2 cellular contexts compared by ENCODE assay signal in genomic region chr7:47474211-47474936, GRCh38.
TF ChIP-seq lines count a peak whose summit lies in the region.

No MANE protein-coding gene starts in this region.

TF ChIP-seq in A549, 52 proteins besides CTCF, POLR2A, EP300 and RAD21:
- TF ChIP-seq BHLHE40 (IDR thresholded peaks at IDR 0.05; ENCODE audit: low read depth, low read length) = no peak
- 0 out of 2 replicates have a peak, but pooled peaks have one; percentile 48 for TF ChIP-seq KDM1A (IDR thresholded peaks at IDR 0.05; ENCODE audit: low read depth)
- TF ChIP-seq FOXS1 (CRISPR knock-in tag; IDR thresholded peaks at IDR 0.05) = no peak
- TF ChIP-seq HOXA7 (CRISPR knock-in tag; IDR thresholded peaks at IDR 0.05) = 0 out of 2 replicates have a peak, but pooled peaks have one; percentile 28
- TF ChIP-seq CHD4 (IDR thresholded peaks at IDR 0.05; ENCODE audit: borderline replicate concordance) = peak; percentile 20
- no peak for TF ChIP-seq RCOR1 (IDR thresholded peaks at IDR 0.05; ENCODE audit: low read depth, low read length)
- no peak for TF ChIP-seq SREBF2 (IDR thresholded peaks at IDR 0.05)
- no peak for TF ChIP-seq MAZ (IDR thresholded peaks at IDR 0.05; ENCODE audit: borderline replicate concordance, low read depth, low read length)
- TF ChIP-seq REST (IDR thresholded peaks at IDR 0.05) = peak; percentile 20; the same call in 1 of the 2 replicates

TF ChIP-seq in H1, 55 proteins besides CTCF, POLR2A, EP300 and RAD21:
- TF ChIP-seq EZH2 (IDR thresholded peaks at IDR 0.05; ENCODE audit: low read depth, low read length, severe bottlenecking) (no peak), HDAC6 (IDR thresholded peaks at IDR 0.05; ENCODE audit: low read depth, low read length) (peak; percentile 1)
